Comparison of ENCODE assay signal across 23 cellular contexts in genomic region chr10:131578472-131578970, GRCh38.
DNase-seq lines count a peak whose midpoint lies in the region; ATAC-seq and TF ChIP-seq lines count a peak whose summit lies in the region.
"Had no signal": no experiment of that assay in that cellular context is flagged by ENCODE, and none has a peak within 500 bp of the region (broad histone marks: within the 10 kb centered on the region; RNA-seq: fewer than 3 reads in every experiment).

No MANE protein-coding gene starts in this region.

- no peak overlapping the region for H3K9ac ChIP-seq in endodermal cell (ENCODE audit: extremely low read depth, low read length, poor library complexity, severe bottlenecking)
- H3K9ac ChIP-seq: BLaER1 had no signal

- H3K9me3 ChIP-seq in esophagus muscularis mucosa (no peaks in the 10 kb centered on the region), vagina (no peaks in the 10 kb centered on the region), endodermal cell (ENCODE audit: control insufficient read depth, low read length) (no peaks in the 10 kb centered on the region)
- H3K9me3 ChIP-seq: BLaER1 had no signal

- H3K36me3 ChIP-seq in esophagus muscularis mucosa (no peaks in the 10 kb centered on the region), vagina (no peaks in the 10 kb centered on the region), endodermal cell (ENCODE audit: control insufficient read depth, insufficient read depth, low read length) (no peaks in the 10 kb centered on the region)
- H3K36me3 ChIP-seq: BLaER1 had no signal

- H3K27ac Mint-ChIP-seq in activated CD8-positive, alpha-beta memory T cell treated with anti-CD3 and anti-CD28 coated beads, Interleukin-2, amount 10 ng/mL, durations not matched to agents 7 days and 5 days, result no peak overlapping the region
- H3K27ac Mint-ChIP-seq in osteocyte (ENCODE audit: unreplicated experiment), result no peak overlapping the region
- no peak overlapping the region for H3K27ac Mint-ChIP-seq in endodermal cell
- H3K27ac Mint-ChIP-seq: CD4-positive, CD25-positive, alpha-beta regulatory T cell had no signal

- no peaks in the 10 kb centered on the region for H3K27me3 Mint-ChIP-seq in activated CD8-positive, alpha-beta memory T cell treated with anti-CD3 and anti-CD28 coated beads, Interleukin-2, amount 10 ng/mL, durations not matched to agents 7 days and 5 days
- H3K27me3 Mint-ChIP-seq in osteocyte (ENCODE audit: unreplicated experiment), result no peaks in the 10 kb centered on the region
- H3K27me3 Mint-ChIP-seq in endodermal cell (ENCODE audit: insufficient read depth), result no peaks in the 10 kb centered on the region

- no peak for ATAC-seq in activated CD8-positive, alpha-beta memory T cell treated with anti-CD3 and anti-CD28 coated beads, Interleukin-2, amount 10 ng/mL, durations not matched to agents 7 days and 5 days
- no peak for ATAC-seq in GM18858 (IDR thresholded peaks at IDR 0.05; ENCODE audit: unreplicated experiment)
- ATAC-seq: K562, PC-3, Right ventricle myocardium inferior had no signal

- CTCF ChIA-PET in activated CD8-positive, alpha-beta memory T cell treated with anti-CD3 and anti-CD28 coated beads, Interleukin-2, amount 10 ng/mL, durations not matched to agents 7 days and 5 days (lab: Charles Lee), result no interaction called here

- TF ChIP-seq EP300 in esophagus muscularis mucosa (IDR thresholded peaks at IDR 0.05), result no peak

- TF ChIP-seq CTCF in esophagus muscularis mucosa (IDR thresholded peaks at IDR 0.05) (no peak), osteocyte (IDR thresholded peaks at IDR 0.05) (no peak), vagina (IDR thresholded peaks at IDR 0.05) (no peak), endodermal cell (conservative IDR thresholded peaks at IDR 0.05) (no peak)

- H3K9me3 Mint-ChIP-seq in activated CD8-positive, alpha-beta memory T cell treated with anti-CD3 and anti-CD28 coated beads, Interleukin-2, amount 10 ng/mL, durations not matched to agents 7 days and 5 days (ENCODE audit: low read depth), result no peaks in the 10 kb centered on the region
- peaks cover 29% of the 10 kb centered on the region for H3K9me3 Mint-ChIP-seq in osteocyte (ENCODE audit: unreplicated experiment)
- H3K9me3 Mint-ChIP-seq in endodermal cell, result peaks cover 2% of the 10 kb centered on the region
- H3K9me3 Mint-ChIP-seq: CD4-positive, CD25-positive, alpha-beta regulatory T cell had no signal

- H3K4me1 Mint-ChIP-seq in activated CD8-positive, alpha-beta memory T cell treated with anti-CD3 and anti-CD28 coated beads, Interleukin-2, amount 10 ng/mL, durations not matched to agents 7 days and 5 days, result no peaks in the 10 kb centered on the region
- no peaks in the 10 kb centered on the region for H3K4me1 Mint-ChIP-seq in osteocyte (ENCODE audit: unreplicated experiment)
- H3K4me1 Mint-ChIP-seq in endodermal cell, result no peaks in the 10 kb centered on the region
- H3K4me1 Mint-ChIP-seq: CD4-positive, CD25-positive, alpha-beta regulatory T cell had no signal

- H3K4me3 ChIP-seq in esophagus muscularis mucosa (no peak overlapping the region), vagina (no peak overlapping the region), endodermal cell (ENCODE audit: low read length) (no peak overlapping the region)
- H3K4me3 ChIP-seq: BLaER1, K562 had no signal

- H3K4me3 Mint-ChIP-seq in activated CD8-positive, alpha-beta memory T cell treated with anti-CD3 and anti-CD28 coated beads, Interleukin-2, amount 10 ng/mL, durations not matched to agents 7 days and 5 days, result no peak overlapping the region
- H3K4me3 Mint-ChIP-seq in osteocyte (ENCODE audit: unreplicated experiment) (no peak overlapping the region), endodermal cell (no peak overlapping the region)
- H3K4me3 Mint-ChIP-seq: CD4-positive, CD25-positive, alpha-beta regulatory T cell had no signal

- intact Hi-C loops in esophagus muscularis mucosa (cut with DNase I) (no loop called here), vagina (cut with DNase I) (no loop called here)

- no peaks in the 10 kb centered on the region for H3K36me3 Mint-ChIP-seq in activated CD8-positive, alpha-beta memory T cell treated with anti-CD3 and anti-CD28 coated beads, Interleukin-2, amount 10 ng/mL, durations not matched to agents 7 days and 5 days
- H3K36me3 Mint-ChIP-seq in osteocyte (ENCODE audit: unreplicated experiment) (no peaks in the 10 kb centered on the region), endodermal cell (ENCODE audit: low read depth) (no peaks in the 10 kb centered on the region)
- H3K36me3 Mint-ChIP-seq: CD4-positive, CD25-positive, alpha-beta regulatory T cell had no signal

- H3K27ac ChIP-seq in esophagus muscularis mucosa (replicated peaks in 1 of 4), result no peak overlapping the region
- no peak overlapping the region for H3K27ac ChIP-seq in vagina
- no peak overlapping the region for H3K27ac ChIP-seq in endodermal cell (ENCODE audit: low read depth, low read length)
- H3K27ac ChIP-seq: BLaER1 had no signal

- no peaks in the 10 kb centered on the region for H3K4me1 ChIP-seq in esophagus muscularis mucosa
- no peaks in the 10 kb centered on the region for H3K4me1 ChIP-seq in vagina
- H3K4me1 ChIP-seq in endodermal cell (ENCODE audit: control insufficient read depth, insufficient read depth, low read length), result no peaks in the 10 kb centered on the region

- 95% methylated on average over 16 of the region's 16 CpGs for WGBS in esophagus muscularis mucosa
- WGBS in endodermal cell (ENCODE audit: insufficient coverage in 1 of 2, insufficient read length in 1 of 2), 2 experiments, result 87 to 90% methylated on average over 11 to 16 of the region's 16 CpGs

- TF ChIP-seq POLR2A in esophagus muscularis mucosa (IDR thresholded peaks at IDR 0.05; ENCODE audit: low read depth) (no peak), vagina (IDR thresholded peaks at IDR 0.05) (no peak)

- H3K27me3 ChIP-seq in esophagus muscularis mucosa (peaks cover 0 to 22% (median 0%) of the 10 kb centered on the region in 4 donors), vagina (no peaks in the 10 kb centered on the region), endodermal cell (ENCODE audit: control insufficient read depth, insufficient read depth, low read length, poor library complexity, severe bottlenecking) (no peaks in the 10 kb centered on the region)
- H3K27me3 ChIP-seq: BLaER1 had no signal

- peak; percentile 14 for DNase-seq in activated CD8-positive, alpha-beta memory T cell treated with anti-CD3 and anti-CD28 coated beads, Interleukin-2, amount 10 ng/mL, durations not matched to agents 7 days and 5 days
- DNase-seq in esophagus muscularis mucosa (ENCODE audit: extremely low spot score) (peak; percentile 72), osteocyte (ENCODE audit: extremely low spot score, unreplicated experiment) (peak; percentile 74), vagina (ENCODE audit: extremely low spot score in 2 of 2) (peak; percentile 40 to 52), HK-2 (ENCODE audit: unreplicated experiment) (no peak), endodermal cell (no peak)
- DNase-seq: CD4-positive, CD25-positive, alpha-beta regulatory T cell; DMS153; DND-41; Kasumi-1; NCI-H1105; NCI-H1436 treated with DMSO at 0.1 percent for 48 hours; NCI-H187 treated with DMSO at 0.1 percent for 48 hours; NCI-H2171 treated with DMSO at 0.1 percent for 48 hours; NCI-H345; NCI-H510A treated with DMSO at 0.1 percent for 48 hours; NCI-H774; NK-92 treated with Interleukin-12 subunit alpha and Interleukin-12 subunit beta, amount 100 ng/mL, for 24 hours; PC-3 had no signal

Comparison
In these comparisons a context has a peak if more than half of its experiments do, and no peak if none do; other contexts are left out.
1. DNase-seq: peak in activated CD8-positive, alpha-beta memory T cell treated with anti-CD3 and anti-CD28 coated beads, Interleukin-2, amount 10 ng/mL, durations not matched to agents 7 days and 5 days (single experiment), esophagus muscularis mucosa (single experiment), osteocyte (single experiment) and vagina (2 of 2); none in HK-2 (single experiment) and endodermal cell (single experiment).